13 cellular contexts compared by ENCODE assay signal in genomic region chr10:30862486-30862885, GRCh38.
A peak's percentile ranks its signal among the peaks of the same experiment; 100 is the strongest.
DNase-seq lines count a peak whose midpoint lies in the region; ATAC-seq and TF ChIP-seq lines count a peak whose summit lies in the region.
"Had no signal": no experiment of that assay in that cellular context is flagged by ENCODE, and none has a peak within 500 bp of the region (broad histone marks: within the 10 kb centered on the region; RNA-seq: fewer than 3 reads in every experiment).

No MANE protein-coding gene starts in this region.

- TF ChIP-seq CTCF in breast epithelium (IDR thresholded peaks at IDR 0.05): no peak
- no peak for TF ChIP-seq CTCF in neutrophil (IDR thresholded peaks at IDR 0.05)

- H3K9me3 ChIP-seq in breast epithelium: no peaks in the 10 kb centered on the region
- H3K9me3 ChIP-seq in neutrophil: no peaks in the 10 kb centered on the region
- H3K9me3 ChIP-seq: spleen had no signal

- H3K4me3 ChIP-seq in breast epithelium (no peak overlapping the region), neutrophil (ENCODE audit: low read depth in 1 of 2, low read length in 1 of 2) (no peak overlapping the region)
- H3K4me3 ChIP-seq: spleen had no signal

- intact Hi-C loops in breast epithelium (cut with DNase I; ENCODE audit: low total_unique reads): no loop called here

- no peaks in the 10 kb centered on the region for H3K27me3 ChIP-seq in breast epithelium
- H3K27me3 ChIP-seq in neutrophil: no peaks in the 10 kb centered on the region
- H3K27me3 ChIP-seq: spleen had no signal

- H3K36me3 ChIP-seq in breast epithelium: no peaks in the 10 kb centered on the region
- no peaks in the 10 kb centered on the region for H3K36me3 ChIP-seq in neutrophil
- H3K36me3 ChIP-seq: spleen had no signal

- ATAC-seq in GM18909 (IDR thresholded peaks at IDR 0.05; ENCODE audit: poor library complexity, unreplicated experiment) (no peak), GM19035 (IDR thresholded peaks at IDR 0.05; ENCODE audit: unreplicated experiment) (no peak)
- ATAC-seq: activated CD8-positive, alpha-beta T cell treated with anti-CD3 and anti-CD28 coated beads, Interleukin-2, amount 10 ng/mL, durations not matched to agents 7 days and 5 days; T-helper 17 cell had no signal

- H3K27ac ChIP-seq in breast epithelium (peak overlapping the region; percentile 16 to 77), neutrophil (peak overlapping the region; percentile 37)
- H3K27ac ChIP-seq: epithelial cell of prostate, spleen had no signal

- DNase-seq in AG20443 (ENCODE audit: low spot score): peak; percentile 61
- peak; percentile 75 to 78 for DNase-seq in Kasumi-1 (lab: John Stamatoyannopoulos, UW)
- DNase-seq in breast epithelium (ENCODE audit: low spot score in 2 of 2): no peak
- DNase-seq in stimulated activated naive CD4-positive, alpha-beta T cell treated with Interleukin-2 at 50 U/mL for 16 hours (lab: John Stamatoyannopoulos, UW): no peak
- DNase-seq in T-helper 2 cell: no peak
- DNase-seq: activated CD8-positive, alpha-beta T cell treated with anti-CD3 and anti-CD28 coated beads, Interleukin-2, amount 10 ng/mL, durations not matched to agents 7 days and 5 days; NCI-H69; spleen; T-helper 17 cell had no signal

- TF ChIP-seq POLR2A in breast epithelium (IDR thresholded peaks at IDR 0.05): no peak

- H3K4me1 ChIP-seq in breast epithelium (peaks cover 0 to 2% of the 10 kb centered on the region in 2 donors), neutrophil (ENCODE audit: control insufficient read depth in 1 of 2, insufficient read depth in 1 of 2, low read depth in 1 of 2, low read length in 1 of 2) (peaks cover 51 to 52% of the 10 kb centered on the region in 2 experiments)

Comparison
In these comparisons a context has a peak if more than half of its experiments do, and no peak if none do; other contexts are left out.
1. DNase-seq: peak in AG20443 (single experiment) and Kasumi-1 (2 of 2); none in breast epithelium (0 of 2), stimulated activated naive CD4-positive, alpha-beta T cell treated with Interleukin-2 at 50 U/mL for 16 hours (single experiment) and T-helper 2 cell (0 of 5).